ENCODE assay signal across 24 cellular contexts in the genomic region with DNA sequence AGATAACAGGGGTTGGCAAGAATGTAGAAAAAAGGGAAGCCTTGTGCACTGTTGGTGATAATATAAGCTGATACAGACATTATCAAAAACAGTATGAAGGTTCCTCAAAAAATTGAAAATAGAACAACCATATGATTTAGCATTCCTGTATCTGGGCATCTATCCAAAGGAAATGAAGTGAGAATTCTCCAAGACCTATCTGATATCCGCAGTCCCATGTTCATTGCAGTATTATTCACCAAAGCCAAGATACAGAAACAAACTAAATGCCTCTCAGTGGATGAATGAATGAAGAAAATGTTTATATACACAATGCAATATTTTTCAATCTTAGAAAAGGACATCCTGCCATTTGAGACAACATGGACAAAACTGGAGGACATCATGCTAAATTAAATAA.
"Had no signal": no experiment of that assay in that cellular context is flagged by ENCODE, and none has a peak within 500 bp of the region (broad histone marks: within the 10 kb centered on the region; RNA-seq: fewer than 3 reads in every experiment).

No MANE protein-coding gene starts in this region.

- H3K27ac ChIP-seq: left lung, lower lobe of right lung, neural progenitor cell, neutrophil, ovary, right atrium auricular region, right lobe of liver, tibial nerve, uterus had no signal

- H3K36me3 ChIP-seq: left lung, lower lobe of right lung, neural progenitor cell, neutrophil, ovary, right atrium auricular region, right lobe of liver, tibial nerve, uterus had no signal

- DNase-seq: kidney; left colon; left lung; lower lobe of right lung; mammary epithelial cell; mesenchymal stem cell; naive thymus-derived CD8-positive, alpha-beta T cell; nephron progenitor cell; ovary; right lobe of liver; stimulated activated CD4-positive, alpha-beta T cell treated with anti-CD3 and anti-CD28 coated beads, Interleukin-1b, Interleukin-23, amount 100 ng/mL, for 48 hours; stimulated activated CD4-positive, alpha-beta T cell treated with anti-CD3 and anti-CD28 coated beads, Interleukin-2, amount 100 ng/mL, for 48 hours; stimulated activated CD4-positive, alpha-beta T cell treated with anti-CD3 and anti-CD28 coated beads, Interleukin-4, amount 100 ng/mL, for 4 hours; stimulated activated CD8-positive, alpha-beta memory T cell treated with anti-CD3 and anti-CD28 coated beads, Interleukin-4, amount 100 ng/mL, for 48 hours; stimulated activated naive CD4-positive, alpha-beta T cell treated with Interleukin-2 at 50 U/mL for 16 hours; stimulated activated naive CD8-positive, alpha-beta T cell treated with anti-CD3 and anti-CD28 coated beads, Interleukin-15, amount 100 ng/mL, for 72 hours; substantia nigra; uterus had no signal

- H3K27me3 ChIP-seq: left lung, neural progenitor cell, neutrophil, ovary, right atrium auricular region, right lobe of liver, tibial nerve, uterus had no signal

- H3K9me3 ChIP-seq: left lung, lower lobe of right lung, neutrophil, ovary, right atrium auricular region, right lobe of liver, tibial nerve, uterus had no signal

- H2AFZ ChIP-seq: neural progenitor cell had no signal

- H3K9ac ChIP-seq: neural progenitor cell had no signal

- ATAC-seq: left colon; left lung; lower lobe of right lung; naive thymus-derived CD8-positive, alpha-beta T cell; right lobe of liver; stimulated activated memory B cell treated with anti-CD40 and anti-IgM and Interleukin-4, amounts not matched to agents 10 μg/mL and 1 μg/mL and 100 μg/mL, for 72 hours; stimulated activated naive CD8-positive, alpha-beta T cell treated with anti-CD3 and anti-CD28 coated beads, Interleukin-15, amount 100 ng/mL, for 72 hours had no signal

- H3K4me2 ChIP-seq: neural progenitor cell, smooth muscle cell had no signal

- H3K4me3 ChIP-seq: left lung, lower lobe of right lung, neural progenitor cell, ovary, right atrium auricular region, right lobe of liver, smooth muscle cell, tibial nerve, uterus had no signal

- H3K4me1 ChIP-seq: left lung, lower lobe of right lung, neural progenitor cell, right atrium auricular region, right lobe of liver, tibial nerve, uterus had no signal
